ENCODE assay signal across 14 cellular contexts in the genomic region with DNA sequence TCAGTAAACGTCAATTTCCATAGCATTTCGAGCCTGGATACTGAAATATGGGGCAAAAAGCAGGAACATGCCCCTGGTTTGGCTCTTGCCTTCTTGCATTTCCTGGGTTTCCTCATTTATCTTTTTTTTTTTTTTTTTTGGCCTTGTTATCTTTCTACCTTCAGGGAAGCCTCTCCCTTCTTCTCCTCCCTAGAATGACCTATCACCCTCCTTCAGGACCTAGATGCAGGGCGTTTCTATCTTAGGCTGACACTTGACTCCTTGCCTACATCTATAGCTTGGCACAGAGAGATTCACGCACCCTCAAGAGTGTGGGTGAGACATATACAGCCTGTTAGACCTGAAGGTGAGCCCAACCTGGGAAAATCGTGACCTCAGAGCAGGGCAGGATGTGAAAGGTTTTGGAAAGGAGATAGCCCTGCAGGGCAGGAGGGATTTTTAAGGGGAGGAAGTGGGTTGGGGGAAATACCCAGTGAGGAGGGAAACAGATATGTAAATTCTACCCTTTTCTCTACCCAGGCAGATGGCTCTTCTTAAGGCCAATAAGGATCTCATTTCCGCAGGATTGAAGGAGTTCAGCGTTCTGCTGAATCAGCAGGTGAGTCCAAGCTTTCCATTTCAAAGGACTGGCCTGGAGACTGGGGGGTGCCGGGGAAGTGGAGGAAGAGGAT. TPM values are rescaled to one million over a fixed set of nuclear protein-coding genes. Genes with fewer than 3 reads are reported as not detected.
A peak's percentile ranks its signal among the peaks of the same experiment; 100 is the strongest.
DNase-seq lines count a peak whose midpoint lies in the region; ATAC-seq and TF ChIP-seq lines count a peak whose summit lies in the region.
"Had no signal": no experiment of that assay in that cellular context is flagged by ENCODE, and none has a peak within 500 bp of the region (broad histone marks: within the 10 kb centered on the region; RNA-seq: fewer than 3 reads in every experiment).

A gene with protein sequence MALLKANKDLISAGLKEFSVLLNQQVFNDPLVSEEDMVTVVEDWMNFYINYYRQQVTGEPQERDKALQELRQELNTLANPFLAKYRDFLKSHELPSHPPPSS (plus strand): TSS at position 284 of the 671 bp plus-strand sequence. CDS start 240 bp downstream, at position 524.

- H3K36me3 ChIP-seq in IMR-90 (ENCODE audit: control insufficient read depth, insufficient read depth, low read length) (no peaks in the 10 kb centered on the region), psoas muscle (ENCODE audit: insufficient read depth in 1 of 2, low read depth in 1 of 2) (no peaks in the 10 kb centered on the region)

- H2AFZ ChIP-seq in IMR-90 (replicated peaks; ENCODE audit: low read length, poor library complexity) = peak within 1 kb of the TSS; percentile 69

- no peaks in the 10 kb centered on the region for H3K9me1 ChIP-seq in IMR-90 (ENCODE audit: insufficient read depth, low read length)

- POLR2A ChIA-PET in CD4-positive, alpha-beta T cell (lab: Charles Lee) = interaction anchor here (1.4 kb wide), 1 partner anchor 180 kb away, joined by 5 read pairs; no protein-coding TSS in a partner anchor
- POLR2A ChIA-PET in IMR-90 (lab: Charles Lee; ENCODE audit: unreplicated experiment) = no interaction called here

- TF ChIP-seq CTCF in CD4-positive, alpha-beta T cell (IDR thresholded peaks at IDR 0.05) = no peak
- TF ChIP-seq CTCF in IMR-90 (conservative IDR thresholded peaks at IDR 0.05; ENCODE audit: low read depth, low read length) (no peak), endothelial cell (IDR thresholded peaks at IDR 0.05; ENCODE audit: unreplicated experiment) (no peak), psoas muscle (IDR thresholded peaks at IDR 0.05) (no peak)

- H3K4me2 ChIP-seq in IMR-90 (ENCODE audit: low read depth, low read length) = peak within 1 kb of the TSS; percentile 51

- in situ Hi-C loops in IMR-90 (cut with MboI; ENCODE audit: low sequenced_read_pairs) = no loop called here

- dilution Hi-C loops in IMR-90 (cut with HindIII; ENCODE audit: low sequenced_read_pairs, unreplicated experiment) = no loop called here

- H2BK120ac ChIP-seq in IMR-90 (ENCODE audit: low read depth, low read length) = no peak within 1 kb of the TSS; the same call in 1 of the 2 replicates

- no peak within 1 kb of the TSS for H2BK5ac ChIP-seq in IMR-90 (ENCODE audit: low read depth, low read length, poor library complexity, severe bottlenecking)

- peaks cover 22% of the 10 kb centered on the region for H3K27me3 Mint-ChIP-seq in CD4-positive, alpha-beta T cell
- H3K27me3 Mint-ChIP-seq in endothelial cell (ENCODE audit: unreplicated experiment) = peaks cover 17% of the 10 kb centered on the region

- no peak within 1 kb of the TSS for H3K14ac ChIP-seq in IMR-90 (replicated peaks; ENCODE audit: low read depth, low read length)

- H2AK5ac ChIP-seq in IMR-90 (ENCODE audit: low read depth, low read length) = no peak within 1 kb of the TSS

- no peaks in the 10 kb centered on the region for H4K20me1 ChIP-seq in IMR-90 (ENCODE audit: insufficient read depth, low read length)

- no peak for ATAC-seq in CD4-positive, alpha-beta T cell (ENCODE audit: poor library complexity)
- ATAC-seq in IMR-90 (ENCODE audit: low read depth) = no peak
- ATAC-seq in psoas muscle = no peak
- no peak for ATAC-seq in HG03280 (IDR thresholded peaks at IDR 0.05; ENCODE audit: unreplicated experiment)
- ATAC-seq: esophagus mucosa had no signal

- H3K36me3 Mint-ChIP-seq in CD4-positive, alpha-beta T cell (ENCODE audit: low read depth) = no peaks in the 10 kb centered on the region
- no peaks in the 10 kb centered on the region for H3K36me3 Mint-ChIP-seq in endothelial cell (ENCODE audit: low read depth, unreplicated experiment)

- H3K27me3 ChIP-seq in CD4-positive, alpha-beta T cell (ENCODE audit: control insufficient read depth, insufficient read depth, low read length) = peaks cover 22% of the 10 kb centered on the region
- peaks cover 25% of the 10 kb centered on the region for H3K27me3 ChIP-seq in IMR-90 (ENCODE audit: control insufficient read depth, insufficient read depth, low read length)
- peaks cover 0 to 51% (median 20%) of the 10 kb centered on the region in 3 donors for H3K27me3 ChIP-seq in psoas muscle (ENCODE audit: insufficient read depth in 3 of 3, low read length in 2 of 3)

- CTCF ChIA-PET in CD4-positive, alpha-beta T cell (lab: Charles Lee) = no interaction called here
- CTCF ChIA-PET in IMR-90 (lab: Yijun Ruan, JAX) = no interaction called here

- no peak within 1 kb of the TSS for H2BK15ac ChIP-seq in IMR-90 (ENCODE audit: low read depth, low read length)

- no peaks in the 10 kb centered on the region for H3K9me3 ChIP-seq in CD4-positive, alpha-beta T cell (ENCODE audit: control insufficient read depth, low read length)
- H3K9me3 ChIP-seq in IMR-90 (ENCODE audit: control insufficient read depth, insufficient read depth, low read length) = no peaks in the 10 kb centered on the region
- no peaks in the 10 kb centered on the region for H3K9me3 ChIP-seq in psoas muscle

- no peak within 1 kb of the TSS for H3K27ac Mint-ChIP-seq in CD4-positive, alpha-beta T cell
- no peak within 1 kb of the TSS for H3K27ac Mint-ChIP-seq in endothelial cell (ENCODE audit: unreplicated experiment)
- H3K27ac Mint-ChIP-seq: T-helper 1 cell treated with Interleukin-12 subunit alpha and Interleukin-12 subunit beta and Interleukin-4 antibody, amounts not matched to agents 30 μg/mL and 1 μg/mL, for 36 hours had no signal

- no peaks in the 10 kb centered on the region for H3K9me3 Mint-ChIP-seq in CD4-positive, alpha-beta T cell
- peaks cover 5% of the 10 kb centered on the region for H3K9me3 Mint-ChIP-seq in endothelial cell (ENCODE audit: unreplicated experiment)
- H3K9me3 Mint-ChIP-seq: T-helper 1 cell treated with Interleukin-12 subunit alpha and Interleukin-12 subunit beta and Interleukin-4 antibody, amounts not matched to agents 30 μg/mL and 1 μg/mL, for 36 hours had no signal

- H4K91ac ChIP-seq in IMR-90 (ENCODE audit: insufficient read depth, low read depth, low read length) = no peak within 1 kb of the TSS

- H3K27ac ChIP-seq in CD4-positive, alpha-beta T cell (ENCODE audit: low read depth, low read length) = no peak within 1 kb of the TSS
- H3K27ac ChIP-seq in IMR-90 (ENCODE audit: insufficient read depth, low read length) (no peak within 1 kb of the TSS), psoas muscle (no peak within 1 kb of the TSS)

- peak within 1 kb of the TSS; percentile 31 for H3K4me3 Mint-ChIP-seq in CD4-positive, alpha-beta T cell
- peak within 1 kb of the TSS; percentile 82 for H3K4me3 Mint-ChIP-seq in endothelial cell (ENCODE audit: unreplicated experiment)
- H3K4me3 Mint-ChIP-seq: T-helper 1 cell treated with Interleukin-12 subunit alpha and Interleukin-12 subunit beta and Interleukin-4 antibody, amounts not matched to agents 30 μg/mL and 1 μg/mL, for 36 hours had no signal

- H4K8ac ChIP-seq in IMR-90 (ENCODE audit: low read depth in 2 of 2, low read length in 2 of 2) = no peak within 1 kb of the TSS

- peak within 1 kb of the TSS; percentile 6; the same call in 1 of the 2 replicates for H3K9ac ChIP-seq in IMR-90 (ENCODE audit: low read depth, low read length)

- H3K4me3 ChIP-seq in IMR-90 (ENCODE audit: insufficient read depth, low read depth, low read length) (peak within 1 kb of the TSS; percentile 39; the same call in 1 of the 2 replicates), psoas muscle (peak within 1 kb of the TSS; percentile 47)

- peaks cover 4% of the 10 kb centered on the region; the same call in 1 of the 2 replicates for H3K4me1 ChIP-seq in IMR-90 (ENCODE audit: control insufficient read depth, insufficient read depth, low read length)
- no peaks in the 10 kb centered on the region for H3K4me1 ChIP-seq in psoas muscle

- no peak within 1 kb of the TSS for H4K5ac ChIP-seq in IMR-90 (ENCODE audit: low read depth, low read length)

- no peak within 1 kb of the TSS for H2BK20ac ChIP-seq in IMR-90 (ENCODE audit: low read depth, low read length)

- WGBS in IMR-90 (ENCODE audit: extremely low coverage in 2 of 2, insufficient read length in 1 of 2), 2 experiments = 24% methylated on average over 3 of the region's 8 CpGs; no CpG with 5 or more reads in 1 of the 2 experiments
- WGBS in psoas muscle, 3 donors = 43 to 55% (median 50%) methylated on average over 8 of the region's 8 CpGs

- TF ChIP-seq RAD21 in IMR-90 (IDR thresholded peaks at IDR 0.05; ENCODE audit: low read length) = no peak

- DNase-seq in CD4-positive, alpha-beta T cell = no peak
- DNase-seq in IMR-90 = no peak
- no peak for DNase-seq in endothelial cell (ENCODE audit: low spot score)
- DNase-seq in psoas muscle = no peak
- DNase-seq in HK-2 (ENCODE audit: unreplicated experiment) = no peak
- no peak for DNase-seq in central memory CD4-positive, alpha-beta T cell
- no peak for DNase-seq in ecto neural progenitor cell (ENCODE audit: low spot score)
- DNase-seq: Karpas-422, NCI-H2081 treated with DMSO at 0.1 percent for 48 hours had no signal

- intact Hi-C loops in CD4-positive, alpha-beta T cell (cut with DNase I, micrococcal nuclease) = no loop called here
- intact Hi-C loops in IMR-90 (cut with micrococcal nuclease) = loop anchor here (2.0 kb wide), 1 partner anchor 19 kb away; a partner anchor contains a TSS
- intact Hi-C loops in psoas muscle (cut with DNase I) = no loop called here

- no peak within 1 kb of the TSS for H3K4ac ChIP-seq in IMR-90 (ENCODE audit: low read depth, low read length)

- no peak within 1 kb of the TSS for H3K18ac ChIP-seq in IMR-90 (ENCODE audit: low read depth, low read length)

- no peak within 1 kb of the TSS for H3K56ac ChIP-seq in IMR-90 (ENCODE audit: extremely low read depth, insufficient read depth, low read length)

- H2AK9ac ChIP-seq in IMR-90 (replicated peaks; ENCODE audit: low read depth, low read length, poor library complexity) = no peak within 1 kb of the TSS

- no peaks in the 10 kb centered on the region for H3K79me1 ChIP-seq in IMR-90 (ENCODE audit: low read depth in 1 of 2, low read length in 2 of 2)

- H3K23ac ChIP-seq in IMR-90 (ENCODE audit: low read depth, low read length) = no peak within 1 kb of the TSS; the same call in 1 of the 2 replicates

- BruUV-seq in IMR-90 (replicated peaks; lab: Mats Ljungman, UMichigan) = no TSS peak

- no peak for TF ChIP-seq POLR2A in IMR-90 (IDR thresholded peaks at IDR 0.05; ENCODE audit: low read depth, low read length)

- H3K4me1 Mint-ChIP-seq in CD4-positive, alpha-beta T cell (ENCODE audit: low read depth) = peaks cover 10% of the 10 kb centered on the region
- H3K4me1 Mint-ChIP-seq in endothelial cell (ENCODE audit: unreplicated experiment) = peaks cover 13% of the 10 kb centered on the region

TF ChIP-seq in IMR-90, 13 proteins besides CTCF, POLR2A, EP300 and RAD21:
- TF ChIP-seq MAFK (IDR thresholded peaks at IDR 0.05; ENCODE audit: low read depth, low read length) = peak; percentile 54; the same call in 1 of the 2 replicates
- no peak for TF ChIP-seq RFX5 (IDR thresholded peaks at IDR 0.05; ENCODE audit: low read depth, low read length)
- no peak for TF ChIP-seq FOS (IDR thresholded peaks at IDR 0.05; ENCODE audit: low read depth, low read length)

RNA-seq across cellular contexts. Expression of the gene that starts here (rescaled TPM):
- total RNA-seq in CD4-positive, alpha-beta T cell = not detected
- total RNA-seq in IMR-90 (2012; rRNA removed) (not detected in 2 replicates), endothelial cell (ENCODE audit: unreplicated experiment) (not detected), psoas muscle (1 to 10 TPM in 1 of 4 donors, not detected in 3; 3.5 TPM)
- polyA plus RNA-seq in IMR-90 (2012; rRNA removed) (not detected in 2 replicates), psoas muscle (not detected)
- polyA plus RNA-seq in IMR-90 (2012; cell fraction: cytosol; rRNA removed) = not detected in 2 replicates
- not detected in 2 replicates for polyA plus RNA-seq in IMR-90 (2012; cell fraction: nucleus; rRNA removed; ENCODE audit: low replicate concordance)
- total RNA-seq: bronchial epithelial cell, esophagus mucosa, kidney epithelial cell had no signal
